In the genomic region with DNA sequence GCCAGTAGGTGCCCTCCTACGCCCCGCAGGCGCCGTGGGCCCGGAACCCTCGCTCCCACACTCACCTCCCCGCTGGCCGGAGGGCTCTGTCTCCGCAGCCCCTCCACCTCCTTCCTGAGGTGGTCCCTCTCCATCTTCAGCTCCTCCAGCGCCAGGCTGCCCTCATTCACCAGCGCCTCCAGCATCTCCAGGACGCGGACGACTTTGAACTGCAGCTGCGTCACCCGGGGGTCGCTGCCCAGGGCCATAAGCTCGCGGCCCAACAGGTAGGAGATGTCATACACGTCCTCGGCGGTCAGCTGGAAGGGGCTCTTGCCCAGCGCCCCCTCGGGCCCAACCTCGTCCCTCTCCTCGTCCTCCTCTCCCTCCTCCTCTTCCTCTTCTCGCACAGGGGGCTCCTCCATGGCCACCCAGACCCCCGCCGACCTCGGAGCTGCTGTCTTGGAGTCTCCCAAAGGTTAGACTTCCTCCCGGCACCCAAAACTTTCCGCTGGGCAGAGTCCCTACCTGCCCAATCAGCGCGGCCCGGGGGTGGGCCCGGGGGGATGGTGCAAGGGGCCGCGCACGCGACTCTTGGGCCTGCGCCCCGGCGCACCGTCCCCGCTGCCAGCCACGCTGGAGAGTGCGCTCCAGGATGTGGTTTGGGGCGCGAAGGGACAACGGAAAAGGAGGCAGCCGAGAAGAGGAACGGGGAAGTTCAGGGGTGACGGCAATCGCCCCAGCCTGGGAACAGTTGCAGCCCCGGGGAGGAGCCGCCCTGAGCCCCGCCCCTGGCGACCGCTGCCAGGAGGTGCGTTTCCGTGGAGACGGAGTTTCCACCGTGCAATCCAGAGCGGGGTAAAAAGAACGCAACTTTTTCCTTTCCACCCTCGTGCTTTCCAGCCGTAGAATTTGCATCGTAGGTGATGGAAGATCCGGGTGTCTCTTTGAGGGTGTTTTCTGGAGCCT, we compare ENCODE assay signal across 8 cellular contexts. TPM values are rescaled to one million over a fixed set of nuclear protein-coding genes. Genes with fewer than 3 reads are reported as not detected.
A peak's percentile ranks its signal among the peaks of the same experiment; 100 is the strongest.
DNase-seq lines count a peak whose midpoint lies in the region; ATAC-seq, FAIRE-seq and TF ChIP-seq lines count a peak whose summit lies in the region.

A gene with protein sequence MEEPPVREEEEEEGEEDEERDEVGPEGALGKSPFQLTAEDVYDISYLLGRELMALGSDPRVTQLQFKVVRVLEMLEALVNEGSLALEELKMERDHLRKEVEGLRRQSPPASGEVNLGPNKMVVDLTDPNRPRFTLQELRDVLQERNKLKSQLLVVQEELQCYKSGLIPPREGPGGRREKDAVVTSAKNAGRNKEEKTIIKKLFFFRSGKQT (minus strand): TSS at position 668 of the 948 bp plus-strand sequence. CDS start 264 bp downstream, at position 404.

- peak; percentile 82 for ATAC-seq in HG02642 (IDR thresholded peaks at IDR 0.05; ENCODE audit: poor library complexity, unreplicated experiment)

- no peak for FAIRE-seq in small intestine (lab: Jason Lieb, UNC)

- no peaks in the 10 kb centered on the region for H3K9me3 ChIP-seq in small intestine (ENCODE audit: control insufficient read depth, low read depth)

- H3K27ac ChIP-seq in VCaP (peak within 1 kb of the TSS; percentile 67), small intestine (ENCODE audit: low read depth in 1 of 2, low read length in 1 of 2) (peak within 1 kb of the TSS; percentile 60 to 91)

- in situ Hi-C loops in T47D (cut with HindIII; ENCODE audit: low pct_unique_long_range_greater_than_20kb, low sequenced_read_pairs) = no loop called here

- DNase-seq in NCI-H2029 (lab: John Stamatoyannopoulos, UW) = peak; percentile 31
- no peak for DNase-seq in NCI-H2029 treated with DMSO at 0.1 percent for 48 hours (lab: John Stamatoyannopoulos, UW)
- DNase-seq in NCI-H128 (lab: John Stamatoyannopoulos, UW; ENCODE audit: unreplicated experiment) = peak; percentile 12
- DNase-seq in T47D (ENCODE audit: low read depth in 1 of 2, low spot score in 1 of 2) = peak; percentile 90 to 92
- DNase-seq in iPS-NIHi7 (ENCODE audit: extremely low spot score) = peak; percentile 80
- peak; percentile 78 for DNase-seq in small intestine

- WGBS in small intestine, 3 donors = 0 to 1% (median 0%) methylated on average over 64 to 69 of the region's 69 CpGs

- peaks cover 0 to under 1% of the 10 kb centered on the region in 2 donors for H3K36me3 ChIP-seq in small intestine (ENCODE audit: control insufficient read depth in 2 of 2, insufficient read depth in 2 of 2, low read length in 2 of 2)

- TF ChIP-seq CTCF in VCaP (conservative IDR thresholded peaks at IDR 0.05) = peak; percentile 5; the same call in 1 of the 2 replicates

- H3K4me3 ChIP-seq in small intestine (ENCODE audit: low read depth in 1 of 2, low read length in 2 of 2) = peak within 1 kb of the TSS; percentile 59 to 81

- no peaks in the 10 kb centered on the region for H3K4me1 ChIP-seq in small intestine (ENCODE audit: control insufficient read depth in 2 of 2, insufficient read depth in 1 of 2, low read depth in 1 of 2, low read length in 1 of 2)

- no peaks in the 10 kb centered on the region for H3K27me3 ChIP-seq in small intestine (ENCODE audit: control insufficient read depth in 2 of 2, insufficient read depth in 2 of 2, low read length in 2 of 2)

RNA-seq across cellular contexts. Expression of the gene that starts here (rescaled TPM):
- 1 to 10 TPM in 2 of 3 donors, under 1 TPM in 1; 0.45 to 5.1 (median 2.7) TPM for polyA plus RNA-seq in small intestine
